In genomic region chr2:4635289-4635688, GRCh38 we compare ENCODE assay signal across 13 cellular contexts.
A peak's percentile ranks its signal among the peaks of the same experiment; 100 is the strongest.
DNase-seq lines count a peak whose midpoint lies in the region; ATAC-seq and TF ChIP-seq lines count a peak whose summit lies in the region.
"Had no signal": no experiment of that assay in that cellular context is flagged by ENCODE, and none has a peak within 500 bp of the region (broad histone marks: within the 10 kb centered on the region; RNA-seq: fewer than 3 reads in every experiment).

No MANE protein-coding gene starts in this region.

- H3K27ac Mint-ChIP-seq in stimulated activated effector memory CD8-positive, alpha-beta T cell treated with anti-CD3 and anti-CD28 coated beads, Interleukin-12 subunit alpha, Interleukin-12 subunit beta, amount 100 ng/mL, for 72 hours = no peak overlapping the region
- H3K27ac Mint-ChIP-seq: CD4-positive, alpha-beta memory T cell had no signal

- H3K27me3 ChIP-seq in esophagus muscularis mucosa (no peaks in the 10 kb centered on the region), GM23248 (replicated peaks; ENCODE audit: insufficient read depth) (no peaks in the 10 kb centered on the region)
- H3K27me3 ChIP-seq: MG63 had no signal

- no peak for ATAC-seq in stimulated activated effector memory CD8-positive, alpha-beta T cell treated with anti-CD3 and anti-CD28 coated beads, Interleukin-12 subunit alpha, Interleukin-12 subunit beta, amount 100 ng/mL, for 72 hours

- no peak for TF ChIP-seq CTCF in esophagus muscularis mucosa (IDR thresholded peaks at IDR 0.05)

- H3K27ac ChIP-seq in esophagus muscularis mucosa (replicated peaks in 1 of 4) (no peak overlapping the region), GM23248 (no peak overlapping the region)

- no peaks in the 10 kb centered on the region for H3K36me3 Mint-ChIP-seq in stimulated activated effector memory CD8-positive, alpha-beta T cell treated with anti-CD3 and anti-CD28 coated beads, Interleukin-12 subunit alpha, Interleukin-12 subunit beta, amount 100 ng/mL, for 72 hours
- H3K36me3 Mint-ChIP-seq: CD4-positive, alpha-beta memory T cell had no signal

- DNase-seq in NCI-H2227 (lab: John Stamatoyannopoulos, UW; ENCODE audit: unreplicated experiment) (peak; percentile 4), NCI-H2227 treated with DMSO at 0.1 percent for 48 hours (lab: John Stamatoyannopoulos, UW) (no peak), NCI-H146 (lab: John Stamatoyannopoulos, UW) (peak; percentile 79), NCI-H69 (lab: John Stamatoyannopoulos, UW) (peak; percentile 90), left kidney (ENCODE audit: low read depth, low spot score) (peak; percentile 89), esophagus muscularis mucosa (ENCODE audit: extremely low spot score) (no peak), GM23248 (no peak)
- DNase-seq in stimulated activated effector memory CD8-positive, alpha-beta T cell treated with anti-CD3 and anti-CD28 coated beads, Interleukin-12 subunit alpha, Interleukin-12 subunit beta, amount 100 ng/mL, for 72 hours (ENCODE audit: low spot score in 2 of 2) = no peak
- DNase-seq: 8988T; CD4-positive, alpha-beta memory T cell; GF-D8; MG63; T-helper 9 cell had no signal

- no peak overlapping the region for H3K4me3 Mint-ChIP-seq in stimulated activated effector memory CD8-positive, alpha-beta T cell treated with anti-CD3 and anti-CD28 coated beads, Interleukin-12 subunit alpha, Interleukin-12 subunit beta, amount 100 ng/mL, for 72 hours
- H3K4me3 Mint-ChIP-seq: CD4-positive, alpha-beta memory T cell had no signal

- H3K79me2 ChIP-seq in GM23248 (ENCODE audit: insufficient read depth) = no peaks in the 10 kb centered on the region

- TF ChIP-seq EP300 in esophagus muscularis mucosa (IDR thresholded peaks at IDR 0.05) = no peak

- peaks cover 3% of the 10 kb centered on the region for H3K9me3 Mint-ChIP-seq in stimulated activated effector memory CD8-positive, alpha-beta T cell treated with anti-CD3 and anti-CD28 coated beads, Interleukin-12 subunit alpha, Interleukin-12 subunit beta, amount 100 ng/mL, for 72 hours

- H3K9me2 ChIP-seq in GM23248 (ENCODE audit: insufficient read depth) = no peaks in the 10 kb centered on the region

- H3K4me2 ChIP-seq in GM23248 (ENCODE audit: unreplicated experiment) = no peak overlapping the region

- WGBS in esophagus muscularis mucosa = 61% methylated on average over 4 of the region's 4 CpGs
- 14% methylated on average over 4 of the region's 4 CpGs for WGBS in GM23248 (ENCODE audit: low coverage in 1 of 2, low lambda C conversion rate in 2 of 2, missing lambda C conversion rate in 2 of 2), 2 experiments

- TF ChIP-seq POLR2A in esophagus muscularis mucosa (IDR thresholded peaks at IDR 0.05; ENCODE audit: low read depth) = no peak

- intact Hi-C loops in esophagus muscularis mucosa (cut with DNase I) = no loop called here

- no peak overlapping the region for H3K9ac ChIP-seq in GM23248

- H4K20me1 ChIP-seq in GM23248 (ENCODE audit: insufficient read depth) = no peaks in the 10 kb centered on the region

- H3K4me3 ChIP-seq in esophagus muscularis mucosa (no peak overlapping the region), GM23248 (no peak overlapping the region)
- H3K4me3 ChIP-seq: MG63 had no signal

- no peaks in the 10 kb centered on the region for H3K4me1 Mint-ChIP-seq in stimulated activated effector memory CD8-positive, alpha-beta T cell treated with anti-CD3 and anti-CD28 coated beads, Interleukin-12 subunit alpha, Interleukin-12 subunit beta, amount 100 ng/mL, for 72 hours
- H3K4me1 Mint-ChIP-seq: CD4-positive, alpha-beta memory T cell had no signal

- no peaks in the 10 kb centered on the region for H3K9me3 ChIP-seq in esophagus muscularis mucosa
- peaks cover 3% of the 10 kb centered on the region for H3K9me3 ChIP-seq in GM23248 (ENCODE audit: low read depth)
- H3K9me3 ChIP-seq: MG63 had no signal

- H3F3A ChIP-seq in GM23248 (ENCODE audit: insufficient read depth) = no peaks in the 10 kb centered on the region

- H3K4me1 ChIP-seq in esophagus muscularis mucosa = no peaks in the 10 kb centered on the region
- H3K4me1 ChIP-seq in GM23248 (ENCODE audit: insufficient read depth) = no peaks in the 10 kb centered on the region

- no peak overlapping the region for H2AFZ ChIP-seq in GM23248

- H3K36me3 ChIP-seq in esophagus muscularis mucosa (no peaks in the 10 kb centered on the region), GM23248 (ENCODE audit: low read depth) (no peaks in the 10 kb centered on the region)
- H3K36me3 ChIP-seq: MG63 had no signal

- in situ Hi-C loops in GM23248 (cut with MboI) = no loop called here

Comparison
In these comparisons a context has a peak if more than half of its experiments do, and no peak if none do; other contexts are left out.
1. DNase-seq: peak in NCI-H2227 (single experiment), NCI-H146 (single experiment), NCI-H69 (single experiment) and left kidney (single experiment); none in NCI-H2227 treated with DMSO at 0.1 percent for 48 hours (single experiment), esophagus muscularis mucosa (single experiment), stimulated activated effector memory CD8-positive, alpha-beta T cell treated with anti-CD3 and anti-CD28 coated beads, Interleukin-12 subunit alpha, Interleukin-12 subunit beta, amount 100 ng/mL, for 72 hours (0 of 2) and GM23248 (single experiment).